Comparison of ENCODE assay signal across 8 cellular contexts in the genomic region with DNA sequence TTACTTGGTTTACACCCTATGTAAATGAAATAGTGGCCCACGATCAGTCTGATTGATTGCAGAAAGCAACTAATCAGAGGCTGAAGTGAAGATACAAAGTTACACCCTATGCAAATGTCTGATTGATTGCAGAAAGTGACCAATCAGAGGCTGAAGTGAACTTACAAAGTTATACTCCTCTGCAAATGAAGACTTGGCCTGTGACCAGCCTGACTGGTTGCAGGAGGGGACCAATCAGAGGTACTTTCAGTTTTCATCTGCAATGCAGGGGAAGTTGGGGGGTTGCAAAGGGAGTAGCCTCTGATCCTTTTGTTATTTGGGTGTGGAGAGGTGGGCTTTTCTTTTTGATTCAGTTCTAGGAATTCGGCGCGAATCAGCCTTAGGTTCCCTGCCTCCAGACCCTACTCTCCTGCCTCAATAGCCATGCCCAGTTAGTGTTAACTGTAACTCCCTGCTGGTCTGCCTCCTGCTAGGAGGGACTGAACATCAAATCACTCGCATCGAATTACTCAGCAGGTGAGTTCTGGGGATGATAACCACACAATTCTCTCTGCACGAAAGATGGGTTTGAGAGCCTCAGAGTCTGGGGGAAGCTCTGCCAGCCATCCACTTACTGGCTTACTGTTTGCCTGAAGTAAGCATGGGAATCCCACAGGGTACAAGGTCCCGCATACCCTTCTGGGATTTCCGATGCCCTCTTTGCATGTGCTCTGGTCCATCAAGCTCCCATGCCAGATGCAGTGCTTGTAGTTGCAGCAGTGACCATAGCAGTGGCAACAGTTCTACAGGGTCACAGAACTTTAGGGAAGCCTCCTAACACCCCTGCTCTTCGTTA. TPM values are rescaled to one million over a fixed set of nuclear protein-coding genes. Genes with fewer than 3 reads are reported as not detected.
DNase-seq lines count a peak whose midpoint lies in the region; ATAC-seq and TF ChIP-seq lines count a peak whose summit lies in the region.

No MANE protein-coding gene starts in this region.

- no peak overlapping the region for H3K4me2 ChIP-seq in SK-N-SH

- TF ChIP-seq CTCF in SK-N-SH (IDR thresholded peaks at IDR 0.05) = no peak
- no peak for TF ChIP-seq CTCF in ovary (IDR thresholded peaks at IDR 0.05)

- WGBS in SK-N-SH (ENCODE audit: low lambda C conversion rate) = 83% methylated on average over 10 of the region's 10 CpGs
- 38 to 53% (median 41%) methylated on average over 10 of the region's 10 CpGs for WGBS in ovary, 3 donors

- TF ChIP-seq POLR2A in ovary (IDR thresholded peaks at IDR 0.05) = no peak

- H3K36me3 ChIP-seq in SK-N-SH (replicated peaks in 1 of 2; ENCODE audit: control insufficient read depth in 1 of 2, insufficient read depth in 2 of 2, low read length in 1 of 2) (no peaks in the 10 kb centered on the region), ovary (no peaks in the 10 kb centered on the region)

- H3K9me3 ChIP-seq in SK-N-SH = no peaks in the 10 kb centered on the region
- no peaks in the 10 kb centered on the region for H3K9me3 ChIP-seq in ovary

- H3K4me1 ChIP-seq in SK-N-SH (ENCODE audit: control insufficient read depth in 1 of 2, insufficient read depth in 2 of 2, low read depth in 1 of 2, low read length in 1 of 2) = no peaks in the 10 kb centered on the region
- no peaks in the 10 kb centered on the region for H3K4me1 ChIP-seq in ovary (ENCODE audit: insufficient read depth)

- no peak overlapping the region for H3K9ac ChIP-seq in SK-N-SH

- H3K27ac ChIP-seq in SK-N-SH (ENCODE audit: low read depth in 2 of 2, low read length in 1 of 2) (no peak overlapping the region), ovary (no peak overlapping the region)

- TF ChIP-seq EP300 in SK-N-SH (IDR thresholded peaks at IDR 0.05; ENCODE audit: borderline replicate concordance in 1 of 2, low read depth in 1 of 2, low read length in 1 of 2) (no peak), ovary (IDR thresholded peaks at IDR 0.05) (no peak)

- TF ChIP-seq RAD21 in SK-N-SH (IDR thresholded peaks at IDR 0.05; ENCODE audit: low read length) = no peak

- intact Hi-C loops in ovary (cut with DNase I) = no loop called here

- DNase-seq in SK-N-SH (no peak), NCI-H345 (lab: John Stamatoyannopoulos, UW) (peak; percentile 26), ovary (peak in 4 of 5 donors; percentile 27 to 46 (median 40)), NCI-H1105 treated with DMSO at 0.1 percent for 48 hours (lab: John Stamatoyannopoulos, UW) (no peak), NCI-H524 (lab: John Stamatoyannopoulos, UW) (no peak)
- DNase-seq in effector CD8-positive, alpha-beta T cell (lab: John Stamatoyannopoulos, UW) = peak; percentile 34

- no peak overlapping the region for H2AFZ ChIP-seq in SK-N-SH (ENCODE audit: low read depth)

- CTCF ChIA-PET in SK-N-SH (lab: Yijun Ruan, JAX) = no interaction called here

- no peaks in the 10 kb centered on the region for H3F3A ChIP-seq in SK-N-SH (replicated peaks; ENCODE audit: insufficient read depth)

- H3K9me2 ChIP-seq in SK-N-SH = no peaks in the 10 kb centered on the region

- H3K79me2 ChIP-seq in SK-N-SH (ENCODE audit: insufficient read depth) = no peaks in the 10 kb centered on the region

- H3K27me3 ChIP-seq in SK-N-SH (ENCODE audit: insufficient read depth) (no peaks in the 10 kb centered on the region), ovary (no peaks in the 10 kb centered on the region)

- ATAC-seq in SK-N-SH treated with all-trans-retinoic acid at 6 μM for 48 hours = no peak
- no peak for ATAC-seq in GM19328 (IDR thresholded peaks at IDR 0.05; ENCODE audit: unreplicated experiment)

- POLR2A ChIA-PET in SK-N-SH (lab: Yijun Ruan, JAX) = no interaction called here

- no peaks in the 10 kb centered on the region for H4K20me1 ChIP-seq in SK-N-SH (ENCODE audit: insufficient read depth)

- H3K4me3 ChIP-seq in SK-N-SH (ENCODE audit: low read depth in 2 of 2, low read length in 1 of 2) (no peak overlapping the region), ovary (peak overlapping the region; percentile 16)

TF ChIP-seq in SK-N-SH, 30 proteins besides CTCF, POLR2A, EP300 and RAD21:
- TF ChIP-seq GATA2 (CRISPR knock-in tag; IDR thresholded peaks at IDR 0.05) = no peak
- TF ChIP-seq, protein P1, sequence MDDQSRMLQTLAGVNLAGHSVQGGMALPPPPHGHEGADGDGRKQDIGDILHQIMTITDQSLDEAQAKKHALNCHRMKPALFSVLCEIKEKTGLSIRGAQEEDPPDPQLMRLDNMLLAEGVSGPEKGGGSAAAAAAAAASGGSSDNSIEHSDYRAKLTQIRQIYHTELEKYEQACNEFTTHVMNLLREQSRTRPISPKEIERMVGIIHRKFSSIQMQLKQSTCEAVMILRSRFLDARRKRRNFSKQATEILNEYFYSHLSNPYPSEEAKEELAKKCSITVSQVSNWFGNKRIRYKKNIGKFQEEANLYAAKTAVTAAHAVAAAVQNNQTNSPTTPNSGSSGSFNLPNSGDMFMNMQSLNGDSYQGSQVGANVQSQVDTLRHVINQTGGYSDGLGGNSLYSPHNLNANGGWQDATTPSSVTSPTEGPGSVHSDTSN (IDR thresholded peaks at IDR 0.05) = 0 out of 2 replicates have a peak, but pooled peaks have one; percentile 5

TF ChIP-seq in SK-N-SH treated with all-trans-retinoic acid at 6 μM for 48 hours, 23 proteins besides CTCF, POLR2A, EP300 and RAD21:
- no peak for TF ChIP-seq ESRRG (CRISPR knock-in tag; IDR thresholded peaks at IDR 0.05)
- no peak for TF ChIP-seq BACH2 (CRISPR knock-in tag; IDR thresholded peaks at IDR 0.05; ENCODE audit: borderline replicate concordance)
- no peak for TF ChIP-seq ARNTL (CRISPR knock-in tag; IDR thresholded peaks at IDR 0.05; ENCODE audit: borderline replicate concordance, low read depth)
- TF ChIP-seq, protein P2, sequence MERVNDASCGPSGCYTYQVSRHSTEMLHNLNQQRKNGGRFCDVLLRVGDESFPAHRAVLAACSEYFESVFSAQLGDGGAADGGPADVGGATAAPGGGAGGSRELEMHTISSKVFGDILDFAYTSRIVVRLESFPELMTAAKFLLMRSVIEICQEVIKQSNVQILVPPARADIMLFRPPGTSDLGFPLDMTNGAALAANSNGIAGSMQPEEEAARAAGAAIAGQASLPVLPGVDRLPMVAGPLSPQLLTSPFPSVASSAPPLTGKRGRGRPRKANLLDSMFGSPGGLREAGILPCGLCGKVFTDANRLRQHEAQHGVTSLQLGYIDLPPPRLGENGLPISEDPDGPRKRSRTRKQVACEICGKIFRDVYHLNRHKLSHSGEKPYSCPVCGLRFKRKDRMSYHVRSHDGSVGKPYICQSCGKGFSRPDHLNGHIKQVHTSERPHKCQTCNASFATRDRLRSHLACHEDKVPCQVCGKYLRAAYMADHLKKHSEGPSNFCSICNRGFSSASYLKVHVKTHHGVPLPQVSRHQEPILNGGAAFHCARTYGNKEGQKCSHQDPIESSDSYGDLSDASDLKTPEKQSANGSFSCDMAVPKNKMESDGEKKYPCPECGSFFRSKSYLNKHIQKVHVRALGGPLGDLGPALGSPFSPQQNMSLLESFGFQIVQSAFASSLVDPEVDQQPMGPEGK (CRISPR knock-in tag; IDR thresholded peaks at IDR 0.05; ENCODE audit: borderline replicate concordance) = no peak
- no peak for TF ChIP-seq GLIS3 (CRISPR knock-in tag; IDR thresholded peaks at IDR 0.05)
- TF ChIP-seq CSDC2 (CRISPR knock-in tag; IDR thresholded peaks at IDR 0.05) = no peak
- TF ChIP-seq, protein P3, sequence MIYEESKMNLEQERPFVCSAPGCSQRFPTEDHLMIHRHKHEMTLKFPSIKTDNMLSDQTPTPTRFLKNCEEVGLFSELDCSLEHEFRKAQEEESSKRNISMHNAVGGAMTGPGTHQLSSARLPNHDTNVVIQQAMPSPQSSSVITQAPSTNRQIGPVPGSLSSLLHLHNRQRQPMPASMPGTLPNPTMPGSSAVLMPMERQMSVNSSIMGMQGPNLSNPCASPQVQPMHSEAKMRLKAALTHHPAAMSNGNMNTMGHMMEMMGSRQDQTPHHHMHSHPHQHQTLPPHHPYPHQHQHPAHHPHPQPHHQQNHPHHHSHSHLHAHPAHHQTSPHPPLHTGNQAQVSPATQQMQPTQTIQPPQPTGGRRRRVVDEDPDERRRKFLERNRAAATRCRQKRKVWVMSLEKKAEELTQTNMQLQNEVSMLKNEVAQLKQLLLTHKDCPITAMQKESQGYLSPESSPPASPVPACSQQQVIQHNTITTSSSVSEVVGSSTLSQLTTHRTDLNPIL (CRISPR knock-in tag; IDR thresholded peaks at IDR 0.05; ENCODE audit: low read depth) = no peak
- TF ChIP-seq ZNF8 (CRISPR knock-in tag; IDR thresholded peaks at IDR 0.05) = no peak
- no peak for TF ChIP-seq ZNF70 (CRISPR knock-in tag; IDR thresholded peaks at IDR 0.05)
- no peak for TF ChIP-seq TCF4 (CRISPR knock-in tag; IDR thresholded peaks at IDR 0.05; ENCODE audit: borderline replicate concordance)
- no peak for TF ChIP-seq TOX (CRISPR knock-in tag; IDR thresholded peaks at IDR 0.05; ENCODE audit: borderline replicate concordance)
- TF ChIP-seq ZNF565 (CRISPR knock-in tag; conservative IDR thresholded peaks at IDR 0.05; ENCODE audit: low read depth) = no peak
TF ChIP-seq in SK-N-SH treated with all-trans-retinoic acid at 6 μM for 48 hours: peak in this region for 0.

RNA-seq across cellular contexts. Expression of a gene that starts 7.5 kb away (rescaled TPM):
- polyA plus RNA-seq in SK-N-SH (2012; rRNA removed) (not detected in 2 replicates), ovary (under 1 TPM; 0.28 to 0.93 TPM)
- not detected in 2 replicates for polyA plus RNA-seq in SK-N-SH (2012; cell fraction: cytosol; rRNA removed)
- not detected in 2 replicates for polyA plus RNA-seq in SK-N-SH (2012; cell fraction: nucleus; rRNA removed)
- under 1 TPM; 0.15 to 0.80 (median 0.24) TPM for total RNA-seq in ovary

RNA-seq across cellular contexts. Expression of a gene that starts 50.5 kb away (rescaled TPM):
- polyA plus RNA-seq in SK-N-SH (2012; rRNA removed) (13.2 and 13.8 TPM in 2 replicates), ovary (10 to 100 TPM in 1 of 2 donors, 1 to 10 TPM in 1; 8.6 to 28.0 TPM)
- polyA plus RNA-seq in SK-N-SH (2012; cell fraction: cytosol; rRNA removed) = 15.5 and 15.8 TPM in 2 replicates
- polyA plus RNA-seq in SK-N-SH (2012; cell fraction: nucleus; rRNA removed) = 19.3 and 24.4 TPM in 2 replicates
- total RNA-seq in ovary = 10 to 100 TPM in 5 of 7 donors, 1 to 10 TPM in 2; 5.5 to 16.6 (median 12.9) TPM

RNA-seq across cellular contexts. Expression of a gene that starts 55.5 kb away (rescaled TPM):
- polyA plus RNA-seq in SK-N-SH (2012; rRNA removed) (113 and 114 TPM in 2 replicates), ovary (10 to 100 TPM; 70.0 to 98.6 TPM)
- polyA plus RNA-seq in SK-N-SH (2012; cell fraction: cytosol; rRNA removed) = 112 and 118 TPM in 2 replicates
- 39.9 and 41.2 TPM in 2 replicates for polyA plus RNA-seq in SK-N-SH (2012; cell fraction: nucleus; rRNA removed)
- 100 to 1,000 TPM in 1 of 7 donors, 10 to 100 TPM in 6; 48.7 to 112 (median 60.2) TPM for total RNA-seq in ovary

Comparison
In these comparisons a context has a peak if more than half of its experiments do, and no peak if none do; other contexts are left out.
1. DNase-seq: peak in NCI-H345 (single experiment), effector CD8-positive, alpha-beta T cell (single experiment) and ovary (4 of 5); none in SK-N-SH (single experiment), NCI-H1105 treated with DMSO at 0.1 percent for 48 hours (single experiment) and NCI-H524 (0 of 2).